ENCODE assay signal across 16 cellular contexts in the genomic region with DNA sequence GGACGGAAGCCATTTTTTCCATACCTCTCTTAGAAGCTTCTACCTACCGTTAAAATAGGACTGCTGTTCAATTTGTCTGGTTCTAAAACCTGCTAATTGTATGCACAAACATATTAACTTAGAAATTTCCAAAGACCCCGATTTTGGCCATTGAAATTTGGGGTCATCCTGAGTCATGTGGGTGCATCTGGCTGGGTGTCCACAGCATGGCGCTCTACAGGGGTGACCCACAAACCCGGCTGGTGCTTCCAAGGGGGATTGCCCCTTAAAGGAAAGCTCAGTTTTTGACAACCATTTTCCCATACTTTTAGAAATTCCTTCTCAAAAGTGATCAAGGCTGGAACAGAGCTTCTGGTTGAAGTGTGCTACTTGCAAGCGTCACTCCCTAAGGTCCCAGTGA.
A peak's percentile ranks its signal among the peaks of the same experiment; 100 is the strongest.
DNase-seq lines count a peak whose midpoint lies in the region; ATAC-seq, FAIRE-seq and TF ChIP-seq lines count a peak whose summit lies in the region.
"Had no signal": no experiment of that assay in that cellular context is flagged by ENCODE, and none has a peak within 500 bp of the region (broad histone marks: within the 10 kb centered on the region; RNA-seq: fewer than 3 reads in every experiment).

No MANE protein-coding gene starts in this region.

- TF ChIP-seq POLR2A in A549 (IDR thresholded peaks at IDR 0.05; ENCODE audit: low read length): no peak

- TF ChIP-seq CTCF in A549 (IDR thresholded peaks at IDR 0.05) (no peak), HFFc6 (IDR thresholded peaks at IDR 0.05) (0 out of 2 replicates have a peak, but pooled peaks have one; percentile 8), WERI-Rb-1 (IDR thresholded peaks at IDR 0.05; ENCODE audit: low read depth, low read length) (0 out of 2 replicates have a peak, but pooled peaks have one; percentile 22), osteoblast (IDR thresholded peaks at IDR 0.05; ENCODE audit: extremely low read depth, low read depth, low read length) (no peak)

- H3K4me2 ChIP-seq in A549 (no peak overlapping the region), osteoblast (ENCODE audit: insufficient read depth, low read length) (no peak overlapping the region)
- H3K4me2 ChIP-seq: BLaER1 treated with 17β-estradiol and CSF1 and Interleukin-3, amounts not matched to agents 10 nM and 100 nM had no signal

- H3K36me3 ChIP-seq in WERI-Rb-1 (no peaks in the 10 kb centered on the region), osteoblast (ENCODE audit: insufficient read depth, low read length) (no peaks in the 10 kb centered on the region)
- H3K36me3 ChIP-seq: BLaER1 treated with 17β-estradiol and CSF1 and Interleukin-3, amounts not matched to agents 10 nM and 100 nM had no signal

- no peak for TF ChIP-seq EP300 in A549 (IDR thresholded peaks at IDR 0.05)

- no peaks in the 10 kb centered on the region for H4K20me1 ChIP-seq in osteoblast (ENCODE audit: insufficient read depth, low read length)
- H4K20me1 ChIP-seq: BLaER1 treated with 17β-estradiol and CSF1 and Interleukin-3, amounts not matched to agents 10 nM and 100 nM had no signal

- DNase-seq in A549 (ENCODE audit: low read depth in 1 of 2, low spot score in 1 of 2): no peak
- DNase-seq in HFFc6: no peak
- DNase-seq in WERI-Rb-1: no peak
- DNase-seq in osteoblast (ENCODE audit: insufficient read length, low spot score, missing footprints): peak; percentile 64
- DNase-seq in HCEC 1CT: no peak
- no peak for DNase-seq in H4 (ENCODE audit: low spot score)
- no peak for DNase-seq in NCI-H2081 treated with DMSO at 0.1 percent for 48 hours (lab: John Stamatoyannopoulos, UW)
- DNase-seq: Calu3; CD8-positive, alpha-beta T cell; DMS79 treated with DMSO at 0.1 percent for 48 hours; GF-D8; KG1 had no signal

- H3K9me3 Mint-ChIP-seq in HFFc6: peaks cover 7% of the 10 kb centered on the region
- H3K9me3 Mint-ChIP-seq: CD8-positive, alpha-beta T cell had no signal

- ATAC-seq in A549 (no peak), GM21515 (IDR thresholded peaks at IDR 0.05; ENCODE audit: unreplicated experiment) (no peak)
- ATAC-seq: CD8-positive, alpha-beta T cell had no signal

- H3K27me3 Mint-ChIP-seq in HFFc6 (ENCODE audit: insufficient read depth): peaks cover 26% of the 10 kb centered on the region

- peaks cover 12% of the 10 kb centered on the region for H3K4me1 Mint-ChIP-seq in HFFc6 (ENCODE audit: low read depth)
- H3K4me1 Mint-ChIP-seq: B cell had no signal

- H3K36me3 Mint-ChIP-seq in HFFc6 (ENCODE audit: low read depth): peaks cover 5% of the 10 kb centered on the region
- H3K36me3 Mint-ChIP-seq: CD8-positive, alpha-beta T cell had no signal

- no peak overlapping the region for H3K4me3 Mint-ChIP-seq in HFFc6
- H3K4me3 Mint-ChIP-seq: B cell; CD8-positive, alpha-beta T cell had no signal

- 78% methylated on average over 6 of the region's 6 CpGs for WGBS in A549 (ENCODE audit: missing lambda C conversion rate)

- CTCF ChIA-PET in A549 (lab: Yijun Ruan, JAX): interaction anchor here (0.7 to 3.0 kb wide), 9 partner anchors 8 to 145 kb away, joined by 3 to 17 read pairs (median 4); no protein-coding TSS in a partner anchor

- H3K27me3 ChIP-seq in WERI-Rb-1 (ENCODE audit: insufficient read depth, low read depth, severe bottlenecking) (no peaks in the 10 kb centered on the region), osteoblast (ENCODE audit: insufficient read depth, low read length) (no peaks in the 10 kb centered on the region)
- H3K27me3 ChIP-seq: BLaER1 treated with 17β-estradiol and CSF1 and Interleukin-3, amounts not matched to agents 10 nM and 100 nM had no signal

- H3K27ac ChIP-seq in A549 (peak overlapping the region; percentile 66 to 80), WERI-Rb-1 (no peak overlapping the region), osteoblast (ENCODE audit: low read depth, low read length) (no peak overlapping the region)
- H3K27ac ChIP-seq: 22Rv1; BLaER1 treated with 17β-estradiol and CSF1 and Interleukin-3, amounts not matched to agents 10 nM and 100 nM had no signal

- no peak overlapping the region for H2AFZ ChIP-seq in osteoblast (ENCODE audit: low read length)

- no peak overlapping the region for H3K27ac Mint-ChIP-seq in HFFc6
- H3K27ac Mint-ChIP-seq: B cell; CD8-positive, alpha-beta T cell had no signal

- no peak for FAIRE-seq in A549 (lab: Jason Lieb, UNC)

- H3K4me1 ChIP-seq in A549 (peaks cover 54% of the 10 kb centered on the region), osteoblast (ENCODE audit: insufficient read depth, low read length) (no peaks in the 10 kb centered on the region)
- H3K4me1 ChIP-seq: BLaER1 treated with 17β-estradiol and CSF1 and Interleukin-3, amounts not matched to agents 10 nM and 100 nM had no signal

- H3K9me3 ChIP-seq in A549: peaks cover 11% of the 10 kb centered on the region; the same call in 1 of the 3 replicates
- H3K9me3 ChIP-seq in WERI-Rb-1 (ENCODE audit: severe bottlenecking): peaks cover 5% of the 10 kb centered on the region
- H3K9me3 ChIP-seq in osteoblast (ENCODE audit: low read depth, low read length): no peaks in the 10 kb centered on the region

- no peak overlapping the region for H3K4me3 ChIP-seq in A549
- no peak overlapping the region for H3K4me3 ChIP-seq in WERI-Rb-1 (ENCODE audit: low read depth, low read length)
- H3K4me3 ChIP-seq in osteoblast (ENCODE audit: insufficient read depth, low read length): no peak overlapping the region
- H3K4me3 ChIP-seq: BLaER1 treated with 17β-estradiol and CSF1 and Interleukin-3, amounts not matched to agents 10 nM and 100 nM had no signal

- TF ChIP-seq RAD21 in A549 (conservative IDR thresholded peaks at IDR 0.05 in 1 of 2, IDR thresholded peaks at IDR 0.05 in 1 of 2): no peak

- POLR2A ChIA-PET in A549 (lab: Yijun Ruan, JAX): no interaction called here

- H3K79me2 ChIP-seq in osteoblast (ENCODE audit: insufficient read depth, low read length): no peaks in the 10 kb centered on the region

TF ChIP-seq in A549, 52 proteins besides CTCF, POLR2A, EP300 and RAD21:
- no peak for TF ChIP-seq ZFP36 (IDR thresholded peaks at IDR 0.05; ENCODE audit: borderline replicate concordance, partially characterized antibody)
- TF ChIP-seq JUNB (IDR thresholded peaks at IDR 0.05): no peak
- no peak for TF ChIP-seq TP53 (CRISPR knock-in tag; IDR thresholded peaks at IDR 0.05)
- TF ChIP-seq, protein P1, sequence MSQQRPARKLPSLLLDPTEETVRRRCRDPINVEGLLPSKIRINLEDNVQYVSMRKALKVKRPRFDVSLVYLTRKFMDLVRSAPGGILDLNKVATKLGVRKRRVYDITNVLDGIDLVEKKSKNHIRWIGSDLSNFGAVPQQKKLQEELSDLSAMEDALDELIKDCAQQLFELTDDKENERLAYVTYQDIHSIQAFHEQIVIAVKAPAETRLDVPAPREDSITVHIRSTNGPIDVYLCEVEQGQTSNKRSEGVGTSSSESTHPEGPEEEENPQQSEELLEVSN (IDR thresholded peaks at IDR 0.05; ENCODE audit: borderline replicate concordance, low read depth): no peak
- no peak for TF ChIP-seq KDM5A (IDR thresholded peaks at IDR 0.05)
- no peak for TF ChIP-seq PHF8 (IDR thresholded peaks at IDR 0.05; ENCODE audit: borderline replicate concordance, low read depth)
- no peak for TF ChIP-seq RCOR1 (IDR thresholded peaks at IDR 0.05; ENCODE audit: low read depth, low read length)
- TF ChIP-seq, protein P2, sequence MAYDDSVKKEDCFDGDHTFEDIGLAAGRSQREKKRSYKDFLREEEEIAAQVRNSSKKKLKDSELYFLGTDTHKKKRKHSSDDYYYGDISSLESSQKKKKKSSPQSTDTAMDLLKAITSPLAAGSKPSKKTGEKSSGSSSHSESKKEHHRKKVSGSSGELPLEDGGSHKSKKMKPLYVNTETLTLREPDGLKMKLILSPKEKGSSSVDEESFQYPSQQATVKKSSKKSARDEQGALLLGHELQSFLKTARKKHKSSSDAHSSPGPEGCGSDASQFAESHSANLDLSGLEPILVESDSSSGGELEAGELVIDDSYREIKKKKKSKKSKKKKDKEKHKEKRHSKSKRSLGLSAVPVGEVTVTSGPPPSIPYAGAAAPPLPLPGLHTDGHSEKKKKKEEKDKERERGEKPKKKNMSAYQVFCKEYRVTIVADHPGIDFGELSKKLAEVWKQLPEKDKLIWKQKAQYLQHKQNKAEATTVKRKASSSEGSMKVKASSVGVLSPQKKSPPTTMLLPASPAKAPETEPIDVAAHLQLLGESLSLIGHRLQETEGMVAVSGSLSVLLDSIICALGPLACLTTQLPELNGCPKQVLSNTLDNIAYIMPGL (CRISPR knock-in tag; IDR thresholded peaks at IDR 0.05; ENCODE audit: borderline replicate concordance): no peak
- TF ChIP-seq HEYL (CRISPR knock-in tag; IDR thresholded peaks at IDR 0.05): no peak
- no peak for TF ChIP-seq FOSB (CRISPR knock-in tag; IDR thresholded peaks at IDR 0.05)
- no peak for TF ChIP-seq CEBPB (IDR thresholded peaks at IDR 0.05)
- no peak for TF ChIP-seq GATA3 (IDR thresholded peaks at IDR 0.05; ENCODE audit: borderline replicate concordance)
- no peak for TF ChIP-seq HDAC2 (IDR thresholded peaks at IDR 0.05)

Comparison
In these comparisons a context has a peak if more than half of its experiments do, and no peak if none do; other contexts are left out.
1. H3K27ac ChIP-seq: peak in A549 (2 of 2); none in WERI-Rb-1 (single experiment) and osteoblast (single experiment).
2. CTCF ChIP-seq: peak in HFFc6 (single experiment) and WERI-Rb-1 (single experiment); none in A549 (single experiment) and osteoblast (single experiment).